Comparison of ENCODE assay signal across 1 cellular context in the genomic region with DNA sequence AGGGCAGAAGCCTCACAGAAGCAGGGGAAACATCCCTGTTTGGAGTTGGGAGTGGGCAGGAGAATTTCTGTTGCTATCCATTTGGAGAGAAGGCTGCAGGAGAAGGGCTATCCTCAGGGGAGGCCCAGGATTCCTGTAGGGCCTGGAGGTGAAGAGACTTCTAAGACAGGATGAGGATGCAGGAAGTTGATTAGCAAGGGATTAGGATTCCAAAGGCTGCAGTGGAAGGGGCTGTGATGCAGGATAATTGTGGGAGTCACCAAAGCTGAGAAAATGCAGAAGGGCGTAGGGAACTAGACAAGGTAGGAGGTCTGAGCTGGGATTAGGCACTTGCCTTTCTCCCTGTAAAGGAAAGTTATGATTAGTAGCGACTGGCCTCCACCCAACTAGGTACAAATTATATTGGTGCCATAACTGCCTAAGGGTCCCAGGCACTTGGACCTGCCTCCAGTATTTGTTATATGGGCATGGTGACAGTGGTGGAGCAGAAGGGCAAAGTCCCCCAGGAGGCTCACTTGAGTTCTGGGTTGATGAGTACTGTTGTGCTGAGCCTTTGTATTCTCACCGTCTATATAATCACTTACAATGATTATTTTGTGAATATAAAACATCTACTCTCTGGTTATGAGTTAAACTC.
A peak's percentile ranks its signal among the peaks of the same experiment; 100 is the strongest.
TF ChIP-seq lines count a peak whose summit lies in the region.

No MANE protein-coding gene starts in this region.

TF ChIP-seq in GM12878, 131 proteins besides CTCF, POLR2A, EP300 and RAD21 (continued from another document):
- TF ChIP-seq SUPT20H (IDR thresholded peaks at IDR 0.05; ENCODE audit: borderline replicate concordance, control insufficient read depth, low read depth, low read length) (no peak), HDGF (IDR thresholded peaks at IDR 0.05) (peak; percentile 40; the same call in 1 of the 2 replicates), TAF1 (IDR thresholded peaks at IDR 0.05; ENCODE audit: borderline replicate concordance, low read depth, low read length) (no peak), WRNIP1 (IDR thresholded peaks at IDR 0.05; ENCODE audit: borderline replicate concordance, low read depth, low read length) (no peak), ZNF622 (IDR thresholded peaks at IDR 0.05) (no peak)
- TF ChIP-seq, protein P1, sequence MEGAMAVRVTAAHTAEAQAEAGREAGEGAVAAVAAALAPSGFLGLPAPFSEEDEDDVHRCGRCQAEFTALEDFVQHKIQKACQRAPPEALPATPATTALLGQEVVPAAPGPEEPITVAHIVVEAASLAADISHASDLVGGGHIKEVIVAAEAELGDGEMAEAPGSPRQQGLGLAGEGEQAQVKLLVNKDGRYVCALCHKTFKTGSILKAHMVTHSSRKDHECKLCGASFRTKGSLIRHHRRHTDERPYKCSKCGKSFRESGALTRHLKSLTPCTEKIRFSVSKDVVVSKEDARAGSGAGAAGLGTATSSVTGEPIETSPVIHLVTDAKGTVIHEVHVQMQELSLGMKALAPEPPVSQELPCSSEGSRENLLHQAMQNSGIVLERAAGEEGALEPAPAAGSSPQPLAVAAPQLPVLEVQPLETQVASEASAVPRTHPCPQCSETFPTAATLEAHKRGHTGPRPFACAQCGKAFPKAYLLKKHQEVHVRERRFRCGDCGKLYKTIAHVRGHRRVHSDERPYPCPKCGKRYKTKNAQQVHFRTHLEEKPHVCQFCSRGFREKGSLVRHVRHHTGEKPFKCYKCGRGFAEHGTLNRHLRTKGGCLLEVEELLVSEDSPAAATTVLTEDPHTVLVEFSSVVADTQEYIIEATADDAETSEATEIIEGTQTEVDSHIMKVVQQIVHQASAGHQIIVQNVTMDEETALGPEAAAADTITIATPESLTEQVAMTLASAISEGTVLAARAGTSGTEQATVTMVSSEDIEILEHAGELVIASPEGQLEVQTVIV (IDR thresholded peaks at IDR 0.05; ENCODE audit: borderline replicate concordance, partially characterized antibody), result no peak
